1 cellular context compared by ENCODE assay signal in the genomic region with DNA sequence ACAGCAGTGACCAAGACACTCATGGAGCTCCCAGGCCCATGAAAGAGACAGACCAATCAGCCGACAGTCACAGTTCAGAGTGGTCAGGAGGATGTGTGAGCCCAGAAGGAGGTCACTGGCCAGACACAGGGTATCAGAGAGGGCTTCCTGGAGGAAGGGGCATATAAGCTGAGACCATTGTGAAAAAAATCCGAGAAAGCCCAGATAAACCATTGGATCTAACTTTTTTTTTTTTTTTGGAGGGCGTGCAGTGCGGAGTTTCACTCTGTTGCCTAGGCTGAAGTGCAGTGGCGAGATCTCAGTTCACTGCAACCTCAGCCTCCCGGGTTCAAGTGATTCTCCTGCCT.
TF ChIP-seq lines count a peak whose summit lies in the region.

No MANE protein-coding gene starts in this region.

TF ChIP-seq in GM12878, 131 proteins besides CTCF, POLR2A, EP300 and RAD21:
- TF ChIP-seq, protein P1, sequence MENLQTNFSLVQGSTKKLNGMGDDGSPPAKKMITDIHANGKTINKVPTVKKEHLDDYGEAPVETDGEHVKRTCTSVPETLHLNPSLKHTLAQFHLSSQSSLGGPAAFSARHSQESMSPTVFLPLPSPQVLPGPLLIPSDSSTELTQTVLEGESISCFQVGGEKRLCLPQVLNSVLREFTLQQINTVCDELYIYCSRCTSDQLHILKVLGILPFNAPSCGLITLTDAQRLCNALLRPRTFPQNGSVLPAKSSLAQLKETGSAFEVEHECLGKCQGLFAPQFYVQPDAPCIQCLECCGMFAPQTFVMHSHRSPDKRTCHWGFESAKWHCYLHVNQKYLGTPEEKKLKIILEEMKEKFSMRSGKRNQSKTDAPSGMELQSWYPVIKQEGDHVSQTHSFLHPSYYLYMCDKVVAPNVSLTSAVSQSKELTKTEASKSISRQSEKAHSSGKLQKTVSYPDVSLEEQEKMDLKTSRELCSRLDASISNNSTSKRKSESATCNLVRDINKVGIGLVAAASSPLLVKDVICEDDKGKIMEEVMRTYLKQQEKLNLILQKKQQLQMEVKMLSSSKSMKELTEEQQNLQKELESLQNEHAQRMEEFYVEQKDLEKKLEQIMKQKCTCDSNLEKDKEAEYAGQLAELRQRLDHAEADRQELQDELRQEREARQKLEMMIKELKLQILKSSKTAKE (IDR thresholded peaks at IDR 0.05; ENCODE audit: low read depth, poor library complexity, severe bottlenecking) = no peak
- no peak for TF ChIP-seq BMI1 (IDR thresholded peaks at IDR 0.05; ENCODE audit: borderline replicate concordance)
- no peak for TF ChIP-seq MEF2B (IDR thresholded peaks at IDR 0.05; ENCODE audit: partially characterized antibody, poor library complexity, severe bottlenecking)
- no peak for TF ChIP-seq ZNF622 (IDR thresholded peaks at IDR 0.05)
- TF ChIP-seq JUND (IDR thresholded peaks at IDR 0.05; ENCODE audit: low read depth, low read length) = no peak
- no peak for TF ChIP-seq BHLHE40 (IDR thresholded peaks at IDR 0.05; ENCODE audit: borderline replicate concordance in 1 of 2, low read depth in 2 of 2, low read length in 1 of 2)
- no peak for TF ChIP-seq SMARCA5 (IDR thresholded peaks at IDR 0.05)
- TF ChIP-seq DPF2 (IDR thresholded peaks at IDR 0.05) = no peak
- TF ChIP-seq FOXM1 (IDR thresholded peaks at IDR 0.05; ENCODE audit: low read depth, low read length) = no peak
- TF ChIP-seq CBX5 (IDR thresholded peaks at IDR 0.05; ENCODE audit: low read depth) = no peak
- no peak for TF ChIP-seq NR2C2 (IDR thresholded peaks at IDR 0.05; ENCODE audit: borderline replicate concordance, control insufficient read depth, insufficient read length, low read depth)
- no peak for TF ChIP-seq ZBED1 (IDR thresholded peaks at IDR 0.05; ENCODE audit: borderline replicate concordance)
- TF ChIP-seq POU2F2 (IDR thresholded peaks at IDR 0.05; ENCODE audit: borderline replicate concordance, low read depth, low read length) = no peak
- TF ChIP-seq, protein P2, sequence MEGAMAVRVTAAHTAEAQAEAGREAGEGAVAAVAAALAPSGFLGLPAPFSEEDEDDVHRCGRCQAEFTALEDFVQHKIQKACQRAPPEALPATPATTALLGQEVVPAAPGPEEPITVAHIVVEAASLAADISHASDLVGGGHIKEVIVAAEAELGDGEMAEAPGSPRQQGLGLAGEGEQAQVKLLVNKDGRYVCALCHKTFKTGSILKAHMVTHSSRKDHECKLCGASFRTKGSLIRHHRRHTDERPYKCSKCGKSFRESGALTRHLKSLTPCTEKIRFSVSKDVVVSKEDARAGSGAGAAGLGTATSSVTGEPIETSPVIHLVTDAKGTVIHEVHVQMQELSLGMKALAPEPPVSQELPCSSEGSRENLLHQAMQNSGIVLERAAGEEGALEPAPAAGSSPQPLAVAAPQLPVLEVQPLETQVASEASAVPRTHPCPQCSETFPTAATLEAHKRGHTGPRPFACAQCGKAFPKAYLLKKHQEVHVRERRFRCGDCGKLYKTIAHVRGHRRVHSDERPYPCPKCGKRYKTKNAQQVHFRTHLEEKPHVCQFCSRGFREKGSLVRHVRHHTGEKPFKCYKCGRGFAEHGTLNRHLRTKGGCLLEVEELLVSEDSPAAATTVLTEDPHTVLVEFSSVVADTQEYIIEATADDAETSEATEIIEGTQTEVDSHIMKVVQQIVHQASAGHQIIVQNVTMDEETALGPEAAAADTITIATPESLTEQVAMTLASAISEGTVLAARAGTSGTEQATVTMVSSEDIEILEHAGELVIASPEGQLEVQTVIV (IDR thresholded peaks at IDR 0.05; ENCODE audit: borderline replicate concordance, partially characterized antibody) = no peak
- no peak for TF ChIP-seq STAT1 (conservative IDR thresholded peaks at IDR 0.05)
- TF ChIP-seq, protein P3, sequence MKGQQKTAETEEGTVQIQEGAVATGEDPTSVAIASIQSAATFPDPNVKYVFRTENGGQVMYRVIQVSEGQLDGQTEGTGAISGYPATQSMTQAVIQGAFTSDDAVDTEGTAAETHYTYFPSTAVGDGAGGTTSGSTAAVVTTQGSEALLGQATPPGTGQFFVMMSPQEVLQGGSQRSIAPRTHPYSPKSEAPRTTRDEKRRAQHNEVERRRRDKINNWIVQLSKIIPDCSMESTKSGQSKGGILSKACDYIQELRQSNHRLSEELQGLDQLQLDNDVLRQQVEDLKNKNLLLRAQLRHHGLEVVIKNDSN (IDR thresholded peaks at IDR 0.05; ENCODE audit: borderline replicate concordance, extremely low read length, insufficient read depth, low read depth, low read length) = no peak
- no peak for TF ChIP-seq ZSCAN29 (IDR thresholded peaks at IDR 0.05)
- TF ChIP-seq BACH1 (IDR thresholded peaks at IDR 0.05; ENCODE audit: borderline replicate concordance) = no peak
- TF ChIP-seq, protein P4, sequence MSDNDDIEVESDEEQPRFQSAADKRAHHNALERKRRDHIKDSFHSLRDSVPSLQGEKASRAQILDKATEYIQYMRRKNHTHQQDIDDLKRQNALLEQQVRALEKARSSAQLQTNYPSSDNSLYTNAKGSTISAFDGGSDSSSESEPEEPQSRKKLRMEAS (IDR thresholded peaks at IDR 0.05; ENCODE audit: low read depth, low read length) = no peak
- no peak for TF ChIP-seq HCFC1 (IDR thresholded peaks at IDR 0.05; ENCODE audit: low read length)
TF ChIP-seq in GM12878: peak in this region for 0.
